Comparison of ENCODE assay signal across 8 cellular contexts in genomic region chr16:10828851-10829331, GRCh38. TPM values are rescaled to one million over a fixed set of nuclear protein-coding genes. Genes with fewer than 3 reads are reported as not detected.
A peak's percentile ranks its signal among the peaks of the same experiment; 100 is the strongest.
DNase-seq lines count a peak whose midpoint lies in the region; ATAC-seq and TF ChIP-seq lines count a peak whose summit lies in the region.

No MANE protein-coding gene starts in this region.

- no peaks in the 10 kb centered on the region for H3K36me3 ChIP-seq in Karpas-422 (ENCODE audit: insufficient read depth, low read length)
- no peaks in the 10 kb centered on the region for H3K36me3 ChIP-seq in breast epithelium

- H3K9ac ChIP-seq in Karpas-422 (ENCODE audit: low read length), result no peak overlapping the region

- no peak for ATAC-seq in stimulated activated memory B cell treated with anti-CD40 and anti-IgM and Interleukin-4, amounts not matched to agents 10 μg/mL and 1 μg/mL and 100 μg/mL, for 72 hours
- no peak for ATAC-seq in GM19467 (IDR thresholded peaks at IDR 0.05; ENCODE audit: unreplicated experiment)

- no peaks in the 10 kb centered on the region for H3K36me3 Mint-ChIP-seq in stimulated activated memory B cell treated with anti-CD40 and anti-IgM and Interleukin-4, amounts not matched to agents 10 μg/mL and 1 μg/mL and 100 μg/mL, for 72 hours

- peak overlapping the region; percentile 49; the same call in 1 of the 2 replicates for H2AFZ ChIP-seq in Karpas-422 (ENCODE audit: low read length)

- no peaks in the 10 kb centered on the region for H3K79me2 ChIP-seq in Karpas-422 (ENCODE audit: low read length)

- no peaks in the 10 kb centered on the region for H3K9me3 ChIP-seq in Karpas-422 (ENCODE audit: low read length)
- no peaks in the 10 kb centered on the region for H3K9me3 ChIP-seq in breast epithelium

- H3K27ac Mint-ChIP-seq in stimulated activated memory B cell treated with anti-CD40 and anti-IgM and Interleukin-4, amounts not matched to agents 10 μg/mL and 1 μg/mL and 100 μg/mL, for 72 hours, result peak overlapping the region; percentile 71

- no peak overlapping the region for H3K4me3 ChIP-seq in Karpas-422 (ENCODE audit: low read length)
- H3K4me3 ChIP-seq in breast epithelium, result peak overlapping the region in 2 of 3 donors; percentile 29 to 60

- H3K4me1 Mint-ChIP-seq in stimulated activated memory B cell treated with anti-CD40 and anti-IgM and Interleukin-4, amounts not matched to agents 10 μg/mL and 1 μg/mL and 100 μg/mL, for 72 hours, result peaks cover 48% of the 10 kb centered on the region

- H4K20me1 ChIP-seq in Karpas-422 (ENCODE audit: insufficient read depth, low read depth, low read length), result no peaks in the 10 kb centered on the region

- no peak for TF ChIP-seq POLR2A in breast epithelium (IDR thresholded peaks at IDR 0.05)

- no peaks in the 10 kb centered on the region for H3K9me3 Mint-ChIP-seq in stimulated activated memory B cell treated with anti-CD40 and anti-IgM and Interleukin-4, amounts not matched to agents 10 μg/mL and 1 μg/mL and 100 μg/mL, for 72 hours

- TF ChIP-seq CTCF in breast epithelium (IDR thresholded peaks at IDR 0.05), result no peak

- no peaks in the 10 kb centered on the region for H3K9me2 ChIP-seq in Karpas-422 (replicated peaks; ENCODE audit: insufficient read depth, low read length)

- intact Hi-C loops in breast epithelium (cut with DNase I; ENCODE audit: low total_unique reads), result no loop called here

- H3K4me1 ChIP-seq in Karpas-422 (ENCODE audit: low read length), result no peaks in the 10 kb centered on the region
- H3K4me1 ChIP-seq in breast epithelium, result peaks cover 6 to 14% of the 10 kb centered on the region in 2 donors

- H3K27ac ChIP-seq in Karpas-422 (ENCODE audit: low read length) (no peak overlapping the region), breast epithelium (peak overlapping the region; percentile 94 to 98)

- DNase-seq in Karpas-422 (no peak), breast epithelium (ENCODE audit: low spot score in 2 of 2) (peak; percentile 94), kidney glomerular epithelial cell (lab: John Stamatoyannopoulos, UW) (peak; percentile 68), NCI-H748 (lab: John Stamatoyannopoulos, UW; ENCODE audit: unreplicated experiment) (no peak)
- DNase-seq in activated naive CD4-positive, alpha-beta T cell treated with anti-CD3 and anti-CD28 coated beads, Interleukin-2, amount 50 U/mL, for 16 hours, result no peak
- no peak for DNase-seq in activated effector memory CD4-positive, alpha-beta T cell treated with Interleukin-2 at 50 U/mL for 16 hours

- H3K4me3 Mint-ChIP-seq in stimulated activated memory B cell treated with anti-CD40 and anti-IgM and Interleukin-4, amounts not matched to agents 10 μg/mL and 1 μg/mL and 100 μg/mL, for 72 hours, result no peak overlapping the region

- no peak overlapping the region for H3K4me2 ChIP-seq in Karpas-422 (ENCODE audit: low read depth, low read length, poor library complexity, severe bottlenecking)

- no peaks in the 10 kb centered on the region; the same call in 1 of the 2 replicates for H3K27me3 ChIP-seq in Karpas-422 (ENCODE audit: low read length)
- H3K27me3 ChIP-seq in breast epithelium, result no peaks in the 10 kb centered on the region

- H3K27me3 Mint-ChIP-seq in stimulated activated memory B cell treated with anti-CD40 and anti-IgM and Interleukin-4, amounts not matched to agents 10 μg/mL and 1 μg/mL and 100 μg/mL, for 72 hours, result no peaks in the 10 kb centered on the region

RNA-seq across cellular contexts. Expression of gene TVP23A, which starts 10.3 kb away (rescaled TPM):
- not detected in 2 replicates for total RNA-seq in Karpas-422 (2014; rRNA removed; shearing (Covaris generic); ENCODE audit: low replicate concordance)
- 1 to 10 TPM in 1 of 3 donors, under 1 TPM in 1, not detected in 1; under 0.01 to 1.3 TPM for total RNA-seq in breast epithelium

RNA-seq across cellular contexts. Expression of gene CIITA, which starts 48.1 kb away (rescaled TPM):
- total RNA-seq in Karpas-422 (2014; rRNA removed; shearing (Covaris generic); ENCODE audit: low replicate concordance), result 66.2 and 96.5 TPM in 2 replicates
- total RNA-seq in breast epithelium, result 10 to 100 TPM in 2 of 3 donors, 1 to 10 TPM in 1; 5.6 to 14.6 (median 11.1) TPM

Comparison
In these comparisons a context has a peak if more than half of its experiments do, and no peak if none do; other contexts are left out.
1. DNase-seq: peak in breast epithelium (2 of 2) and kidney glomerular epithelial cell (single experiment); none in Karpas-422 (single experiment), activated naive CD4-positive, alpha-beta T cell treated with anti-CD3 and anti-CD28 coated beads, Interleukin-2, amount 50 U/mL, for 16 hours (single experiment), NCI-H748 (single experiment) and activated effector memory CD4-positive, alpha-beta T cell treated with Interleukin-2 at 50 U/mL for 16 hours (single experiment).